10 cellular contexts compared by ENCODE assay signal in genomic region chr14:101839236-101839635, GRCh38.
DNase-seq lines count a peak whose midpoint lies in the region; ATAC-seq and TF ChIP-seq lines count a peak whose summit lies in the region.
"Had no signal": no experiment of that assay in that cellular context is flagged by ENCODE, and none has a peak within 500 bp of the region (broad histone marks: within the 10 kb centered on the region; RNA-seq: fewer than 3 reads in every experiment).

No MANE protein-coding gene starts in this region.

- no peak overlapping the region for H3K4ac ChIP-seq in trophoblast cell (ENCODE audit: low read depth, low read length)

- no peak overlapping the region for H2BK12ac ChIP-seq in trophoblast cell (ENCODE audit: low read length)

- WGBS in trophoblast cell (ENCODE audit: extremely low coverage, insufficient coverage, insufficient read length), result no CpG with 5 or more reads among the region's 11 CpGs
- 70 to 87% (median 83%) methylated on average over 11 of the region's 11 CpGs for WGBS in adrenal gland, 4 donors

- peak; percentile 42 for ATAC-seq in HG02981 (IDR thresholded peaks at IDR 0.05; ENCODE audit: unreplicated experiment)
- ATAC-seq in activated B cell treated with CpG ODN at 0.5 μM for 24 hours (ENCODE audit: low read depth), result peak; percentile 62
- ATAC-seq in stimulated activated effector memory CD8-positive, alpha-beta T cell treated with anti-CD3 and anti-CD28 coated beads, Interleukin-12 subunit alpha, Interleukin-12 subunit beta, amount 100 ng/mL, for 72 hours, result peak; percentile 88

- no peak overlapping the region for H3K23ac ChIP-seq in trophoblast cell (ENCODE audit: low read length)

- H4K91ac ChIP-seq in trophoblast cell (ENCODE audit: low read depth, low read length), result no peak overlapping the region

- H2BK120ac ChIP-seq in trophoblast cell (ENCODE audit: insufficient read depth, low read length, poor library complexity), result no peak overlapping the region

- CTCF ChIA-PET in activated B cell treated with CpG ODN at 0.5 μM for 24 hours (lab: Charles Lee), result interaction anchor here (1.6 kb wide), 1 partner anchor 15 kb away, joined by 6 read pairs; no protein-coding TSS in a partner anchor

- no peak overlapping the region for H4K8ac ChIP-seq in trophoblast cell (ENCODE audit: low read depth, low read length)

- H2AK5ac ChIP-seq in trophoblast cell (ENCODE audit: low read length), result no peak overlapping the region

- H3K4me3 ChIP-seq in trophoblast cell (ENCODE audit: low read depth, low read length), result no peak overlapping the region
- no peak overlapping the region for H3K4me3 ChIP-seq in adrenal gland

- peak overlapping the region; percentile 89 for H3K27ac Mint-ChIP-seq in activated B cell treated with CpG ODN at 0.5 μM for 24 hours
- H3K27ac Mint-ChIP-seq in stimulated activated effector memory CD8-positive, alpha-beta T cell treated with anti-CD3 and anti-CD28 coated beads, Interleukin-12 subunit alpha, Interleukin-12 subunit beta, amount 100 ng/mL, for 72 hours, result peak overlapping the region; percentile 97

- no peak for TF ChIP-seq POLR2A in adrenal gland (IDR thresholded peaks at IDR 0.05)

- H3K9ac ChIP-seq in trophoblast cell (ENCODE audit: low read length), result no peak overlapping the region

- no peaks in the 10 kb centered on the region for H3K4me1 ChIP-seq in trophoblast cell (ENCODE audit: control insufficient read depth in 1 of 2, insufficient read depth in 2 of 2, low read length in 2 of 2)
- peaks cover 27 to 52% of the 10 kb centered on the region in 2 donors for H3K4me1 ChIP-seq in adrenal gland (replicated peaks in 1 of 2)

- no peaks in the 10 kb centered on the region for H3K79me1 ChIP-seq in trophoblast cell (ENCODE audit: low read length)

- peaks cover 5 to 8% of the 10 kb centered on the region in 2 experiments for H3K36me3 ChIP-seq in trophoblast cell (ENCODE audit: control insufficient read depth in 1 of 2, insufficient read depth in 2 of 2, low read length in 2 of 2)
- peaks cover 0 to 6% of the 10 kb centered on the region in 2 donors for H3K36me3 ChIP-seq in adrenal gland (replicated peaks in 1 of 2)

- no peak overlapping the region for H3K4me2 ChIP-seq in trophoblast cell (ENCODE audit: low read length)

- no peaks in the 10 kb centered on the region for H3K9me3 Mint-ChIP-seq in activated B cell treated with CpG ODN at 0.5 μM for 24 hours
- no peaks in the 10 kb centered on the region for H3K9me3 Mint-ChIP-seq in stimulated activated effector memory CD8-positive, alpha-beta T cell treated with anti-CD3 and anti-CD28 coated beads, Interleukin-12 subunit alpha, Interleukin-12 subunit beta, amount 100 ng/mL, for 72 hours

- peaks cover 31% of the 10 kb centered on the region for H3K36me3 Mint-ChIP-seq in activated B cell treated with CpG ODN at 0.5 μM for 24 hours (ENCODE audit: low read depth)
- H3K36me3 Mint-ChIP-seq in stimulated activated effector memory CD8-positive, alpha-beta T cell treated with anti-CD3 and anti-CD28 coated beads, Interleukin-12 subunit alpha, Interleukin-12 subunit beta, amount 100 ng/mL, for 72 hours, result peaks cover 88% of the 10 kb centered on the region

- H3K4me3 Mint-ChIP-seq in activated B cell treated with CpG ODN at 0.5 μM for 24 hours, result peak overlapping the region; percentile 42
- peak overlapping the region; percentile 69 for H3K4me3 Mint-ChIP-seq in stimulated activated effector memory CD8-positive, alpha-beta T cell treated with anti-CD3 and anti-CD28 coated beads, Interleukin-12 subunit alpha, Interleukin-12 subunit beta, amount 100 ng/mL, for 72 hours

- H4K12ac ChIP-seq in trophoblast cell (ENCODE audit: low read depth, low read length), result no peak overlapping the region

- no peak overlapping the region for H3K27ac ChIP-seq in trophoblast cell (ENCODE audit: low read depth, low read length)
- H3K27ac ChIP-seq in adrenal gland, result no peak overlapping the region

- H3K18ac ChIP-seq in trophoblast cell (ENCODE audit: low read length), result no peak overlapping the region

- no peak for TF ChIP-seq CTCF in activated B cell treated with CpG ODN at 0.5 μM for 24 hours (IDR thresholded peaks at IDR 0.05)
- no peak for TF ChIP-seq CTCF in adrenal gland (IDR thresholded peaks at IDR 0.05)

- H3K27me3 ChIP-seq in trophoblast cell (ENCODE audit: insufficient read depth, low read length) (no peaks in the 10 kb centered on the region), adrenal gland (no peaks in the 10 kb centered on the region)

- intact Hi-C loops in activated B cell treated with CpG ODN at 0.5 μM for 24 hours (cut with micrococcal nuclease), result loop anchor here (1.0 kb wide), 3 partner anchors 14 to 37 kb away; no protein-coding TSS in a partner anchor
- intact Hi-C loops in adrenal gland (cut with DNase I), result no loop called here

- no peak overlapping the region for H2AFZ ChIP-seq in trophoblast cell (ENCODE audit: insufficient read depth, low read length, poor library complexity)

- POLR2A ChIA-PET in activated B cell treated with CpG ODN at 0.5 μM for 24 hours (lab: Charles Lee), result interaction anchor here (0.5 to 4.4 kb wide), 12 partner anchors 8 to 726 kb away, joined by 3 to 80 read pairs (median 4); partner anchors contain the start of gene DYNC1H1

- H2BK5ac ChIP-seq in trophoblast cell (ENCODE audit: low read depth, low read length, poor library complexity), result no peak overlapping the region

- no peak overlapping the region for H3K14ac ChIP-seq in trophoblast cell (ENCODE audit: low read length)

- H3K79me2 ChIP-seq in trophoblast cell (ENCODE audit: control insufficient read depth, insufficient read depth, low read length, poor library complexity), result peaks cover 5% of the 10 kb centered on the region

- H3K9me3 ChIP-seq in trophoblast cell (ENCODE audit: insufficient read depth, low read depth, low read length) (no peaks in the 10 kb centered on the region), adrenal gland (replicated peaks in 1 of 3) (no peaks in the 10 kb centered on the region)

- peak; percentile 61 for DNase-seq in activated CD4-positive, alpha-beta T cell treated with anti-CD3 and anti-CD28 coated beads for 48 hours
- DNase-seq in activated CD4-positive, alpha-beta T cell treated with anti-CD3 and anti-CD28 coated beads for 1 hour, result no peak
- DNase-seq in activated B cell treated with CpG ODN at 0.5 μM for 24 hours (no peak), trophoblast cell (no peak), NCI-H82 treated with DMSO at 0.1 percent for 48 hours (lab: John Stamatoyannopoulos, UW; ENCODE audit: unreplicated experiment) (no peak), adrenal gland (no peak)
- no peak for DNase-seq in stimulated activated effector memory CD8-positive, alpha-beta T cell treated with anti-CD3 and anti-CD28 coated beads, Interleukin-12 subunit alpha, Interleukin-12 subunit beta, amount 100 ng/mL, for 72 hours (ENCODE audit: low spot score in 2 of 2)
- DNase-seq: islet precursor cell, Right ventricle myocardium superior had no signal

- H3K4me1 Mint-ChIP-seq in activated B cell treated with CpG ODN at 0.5 μM for 24 hours, result peaks cover 86% of the 10 kb centered on the region
- H3K4me1 Mint-ChIP-seq in stimulated activated effector memory CD8-positive, alpha-beta T cell treated with anti-CD3 and anti-CD28 coated beads, Interleukin-12 subunit alpha, Interleukin-12 subunit beta, amount 100 ng/mL, for 72 hours, result peaks cover 93% of the 10 kb centered on the region

- no peaks in the 10 kb centered on the region for H3K27me3 Mint-ChIP-seq in activated B cell treated with CpG ODN at 0.5 μM for 24 hours
